In genomic region chr12:510071-510825, GRCh38 we compare ENCODE assay signal across 10 cellular contexts. TPM values are rescaled to one million over a fixed set of nuclear protein-coding genes. Genes with fewer than 3 reads are reported as not detected.
DNase-seq lines count a peak whose midpoint lies in the region; ATAC-seq and TF ChIP-seq lines count a peak whose summit lies in the region.
"Had no signal": no experiment of that assay in that cellular context is flagged by ENCODE, and none has a peak within 500 bp of the region (broad histone marks: within the 10 kb centered on the region; RNA-seq: fewer than 3 reads in every experiment).

No MANE protein-coding gene starts in this region.

- in situ Hi-C loops in T47D (cut with HindIII; ENCODE audit: low pct_unique_long_range_greater_than_20kb, low sequenced_read_pairs) = no loop called here

- H3K27me3 ChIP-seq in CD8-positive, alpha-beta T cell (ENCODE audit: insufficient read depth, low read length) = no peaks in the 10 kb centered on the region

- H3K27ac ChIP-seq in CD8-positive, alpha-beta T cell (ENCODE audit: low read depth, low read length) = no peak overlapping the region
- H3K27ac ChIP-seq: esophagus muscularis mucosa had no signal

- TF ChIP-seq POLR2A in lower leg skin (IDR thresholded peaks at IDR 0.05) = no peak

- 30 to 32% methylated on average over 12 of the region's 12 CpGs for WGBS in lower leg skin, 2 donors

- H3K4me3 ChIP-seq in lower leg skin (ENCODE audit: low read depth, poor library complexity, severe bottlenecking) = no peak overlapping the region
- H3K4me3 ChIP-seq in CD8-positive, alpha-beta T cell (ENCODE audit: low read depth, low read length) = no peak overlapping the region
- H3K4me3 ChIP-seq: esophagus muscularis mucosa had no signal

- H3K9me3 Mint-ChIP-seq in CD8-positive, alpha-beta T cell = no peaks in the 10 kb centered on the region

- POLR2A ChIA-PET in CD8-positive, alpha-beta T cell (lab: Charles Lee) = no interaction called here

- CTCF ChIA-PET in CD8-positive, alpha-beta T cell (lab: Charles Lee) = interaction anchor here (1.1 kb wide), 1 partner anchor 37 kb away, joined by 3 read pairs; no protein-coding TSS in a partner anchor

- H3K4me1 Mint-ChIP-seq in CD8-positive, alpha-beta T cell (ENCODE audit: low read depth) = no peaks in the 10 kb centered on the region

- H3K36me3 Mint-ChIP-seq in CD8-positive, alpha-beta T cell = no peaks in the 10 kb centered on the region

- no peak overlapping the region for H3K27ac Mint-ChIP-seq in CD8-positive, alpha-beta T cell

- H3K27me3 Mint-ChIP-seq in CD8-positive, alpha-beta T cell (ENCODE audit: low read depth) = peaks cover 24% of the 10 kb centered on the region

- H3K4me3 Mint-ChIP-seq in CD8-positive, alpha-beta T cell = no peak overlapping the region

- H3K36me3 ChIP-seq in CD8-positive, alpha-beta T cell (ENCODE audit: insufficient read depth, low read length) = no peaks in the 10 kb centered on the region
- H3K36me3 ChIP-seq: esophagus muscularis mucosa had no signal

- no peaks in the 10 kb centered on the region for H3K9me3 ChIP-seq in CD8-positive, alpha-beta T cell (ENCODE audit: low read length)
- H3K9me3 ChIP-seq: esophagus muscularis mucosa had no signal

- DNase-seq in COR-L47 (lab: John Stamatoyannopoulos, UW) = peak; percentile 90
- peak; percentile 31 for DNase-seq in NCI-H1048 (lab: John Stamatoyannopoulos, UW)
- DNase-seq in T47D (ENCODE audit: low read depth in 1 of 2, low spot score in 1 of 2) = peak; percentile 13 to 85
- peak; percentile 33 to 82 for DNase-seq in lower leg skin (ENCODE audit: low spot score in 2 of 2)
- DNase-seq in Kasumi-1 (lab: John Stamatoyannopoulos, UW) = no peak
- no peak for DNase-seq in GM19240 (ENCODE audit: insufficient read length, low spot score)
- no peak for DNase-seq in CD8-positive, alpha-beta T cell
- DNase-seq: NCI-H1092 treated with DMSO at 0.1 percent for 48 hours had no signal

- H3K4me1 ChIP-seq in CD8-positive, alpha-beta T cell (ENCODE audit: insufficient read depth, low read length) = no peaks in the 10 kb centered on the region

- ATAC-seq in GM19395 (IDR thresholded peaks at IDR 0.05; ENCODE audit: unreplicated experiment) = no peak
- ATAC-seq in CD8-positive, alpha-beta T cell = no peak

- no peak for TF ChIP-seq CTCF in lower leg skin (IDR thresholded peaks at IDR 0.05)
- TF ChIP-seq CTCF in CD8-positive, alpha-beta T cell (IDR thresholded peaks at IDR 0.05) = no peak

- intact Hi-C loops in lower leg skin (cut with DNase I; ENCODE audit: low total_unique reads) = no loop called here
- intact Hi-C loops in CD8-positive, alpha-beta T cell (cut with DNase I, micrococcal nuclease) = no loop called here

RNA-seq across cellular contexts. Expression of gene B4GALNT3, which starts 50.5 kb away (rescaled TPM):
- 10 to 100 TPM; 35.8 to 65.4 (median 47.6) TPM for total RNA-seq in lower leg skin
- 1 to 10 TPM; 1.1 to 1.2 TPM for total RNA-seq in CD8-positive, alpha-beta T cell

Comparison
In these comparisons a context has a peak if more than half of its experiments do, and no peak if none do; other contexts are left out.
1. DNase-seq: peak in COR-L47 (single experiment), NCI-H1048 (single experiment), T47D (2 of 2) and lower leg skin (2 of 2); none in Kasumi-1 (0 of 2), GM19240 (single experiment) and CD8-positive, alpha-beta T cell (0 of 7).
2. RNA of gene B4GALNT3, which starts 50.5 kb away (total RNA-seq): 35.8 to 65.4 TPM in lower leg skin; 1.1 to 1.2 TPM in CD8-positive, alpha-beta T cell; every median in the first group is over 10 times any median in the second.